ENCODE assay signal across 1 cellular context in genomic region chr6:42050011-42050896, GRCh38.
TF ChIP-seq lines count a peak whose summit lies in the region.

Gene TAF8 (plus strand): TSS chr6:42050524. CDS start chr6:42050542, 18 bp downstream.

TF ChIP-seq in WTC11, 78 proteins besides CTCF, POLR2A, EP300 and RAD21 (continued from another document and continues in another):
- TF ChIP-seq AFF4 (CRISPR knock-in tag; IDR thresholded peaks at IDR 0.05; ENCODE audit: borderline replicate concordance), result no peak
- TF ChIP-seq GTF2I (CRISPR knock-in tag; conservative IDR thresholded peaks at IDR 0.05), result no peak
- TF ChIP-seq USF1 (CRISPR knock-in tag; IDR thresholded peaks at IDR 0.05), result peak; percentile 93
- peak; percentile 71; the same call in 1 of the 2 replicates for TF ChIP-seq FOXP1 (CRISPR knock-in tag; IDR thresholded peaks at IDR 0.05; ENCODE audit: borderline replicate concordance)
- no peak; the same call in 1 of the 2 replicates for TF ChIP-seq IRF1 (CRISPR knock-in tag; IDR thresholded peaks at IDR 0.05)
- no peak for TF ChIP-seq ZNF396 (CRISPR knock-in tag; IDR thresholded peaks at IDR 0.05; ENCODE audit: borderline replicate concordance)
- TF ChIP-seq RORB (CRISPR knock-in tag; IDR thresholded peaks at IDR 0.05), result no peak
- no peak for TF ChIP-seq GRHL2 (CRISPR knock-in tag; IDR thresholded peaks at IDR 0.05; ENCODE audit: insufficient replicate concordance, severe bottlenecking)
- TF ChIP-seq HMGXB4 (CRISPR knock-in tag; IDR thresholded peaks at IDR 0.05), result peak; percentile 78; the same call in 1 of the 2 replicates
- no peak for TF ChIP-seq ZNF263 (CRISPR knock-in tag; IDR thresholded peaks at IDR 0.05; ENCODE audit: low read depth)
- peak; percentile 59; the same call in 1 of the 2 replicates for TF ChIP-seq ZNF532 (CRISPR knock-in tag; IDR thresholded peaks at IDR 0.05; ENCODE audit: borderline replicate concordance)
- no peak for TF ChIP-seq CDX4 (CRISPR knock-in tag; IDR thresholded peaks at IDR 0.05; ENCODE audit: borderline replicate concordance)
- TF ChIP-seq IRF2 (CRISPR knock-in tag; IDR thresholded peaks at IDR 0.05; ENCODE audit: borderline replicate concordance, low read depth), result no peak
- TF ChIP-seq MAX (CRISPR knock-in tag; IDR thresholded peaks at IDR 0.05), result peak; percentile 73
- TF ChIP-seq ZNF121 (CRISPR knock-in tag; IDR thresholded peaks at IDR 0.05), result no peak
- TF ChIP-seq TCF7 (CRISPR knock-in tag; IDR thresholded peaks at IDR 0.05; ENCODE audit: low read depth), result no peak
- TF ChIP-seq PRDM15 (CRISPR knock-in tag; IDR thresholded peaks at IDR 0.05), result no peak
- 0 out of 2 replicates have a peak, but pooled peaks have one; percentile 57 for TF ChIP-seq ELF4 (CRISPR knock-in tag; IDR thresholded peaks at IDR 0.05; ENCODE audit: low read depth)
- TF ChIP-seq E2F1 (CRISPR knock-in tag; IDR thresholded peaks at IDR 0.05), result no peak
- TF ChIP-seq OVOL2 (CRISPR knock-in tag; IDR thresholded peaks at IDR 0.05; ENCODE audit: borderline replicate concordance), result 0 out of 2 replicates have a peak, but pooled peaks have one; percentile 64
- no peak for TF ChIP-seq NR1H2 (CRISPR knock-in tag; IDR thresholded peaks at IDR 0.05)
- no peak for TF ChIP-seq ZNF423 (CRISPR knock-in tag; IDR thresholded peaks at IDR 0.05)
- no peak for TF ChIP-seq ATF3 (CRISPR knock-in tag; conservative IDR thresholded peaks at IDR 0.05)
- TF ChIP-seq ZNF281 (CRISPR knock-in tag; IDR thresholded peaks at IDR 0.05), result 0 out of 2 replicates have a peak, but pooled peaks have one; percentile 40
- no peak for TF ChIP-seq SOX15 (CRISPR knock-in tag; IDR thresholded peaks at IDR 0.05)
- TF ChIP-seq MYBL2 (CRISPR knock-in tag; IDR thresholded peaks at IDR 0.05), result 0 out of 2 replicates have a peak, but pooled peaks have one; percentile 61
- peak; percentile 42; the same call in 1 of the 2 replicates for TF ChIP-seq ETV6 (CRISPR knock-in tag; IDR thresholded peaks at IDR 0.05)
- peak; percentile 64; the same call in 1 of the 2 replicates for TF ChIP-seq FOXK1 (CRISPR knock-in tag; IDR thresholded peaks at IDR 0.05)
- TF ChIP-seq JAZF1 (CRISPR knock-in tag; IDR thresholded peaks at IDR 0.05), result no peak
- TF ChIP-seq ZSCAN18 (CRISPR knock-in tag; IDR thresholded peaks at IDR 0.05), result no peak
- peak; percentile 59 for TF ChIP-seq NFYB (CRISPR knock-in tag; conservative IDR thresholded peaks at IDR 0.05; ENCODE audit: low read depth)
- no peak for TF ChIP-seq MXD4 (CRISPR knock-in tag; IDR thresholded peaks at IDR 0.05; ENCODE audit: borderline replicate concordance)
